Comparison of ENCODE assay signal across 7 cellular contexts in the genomic region with DNA sequence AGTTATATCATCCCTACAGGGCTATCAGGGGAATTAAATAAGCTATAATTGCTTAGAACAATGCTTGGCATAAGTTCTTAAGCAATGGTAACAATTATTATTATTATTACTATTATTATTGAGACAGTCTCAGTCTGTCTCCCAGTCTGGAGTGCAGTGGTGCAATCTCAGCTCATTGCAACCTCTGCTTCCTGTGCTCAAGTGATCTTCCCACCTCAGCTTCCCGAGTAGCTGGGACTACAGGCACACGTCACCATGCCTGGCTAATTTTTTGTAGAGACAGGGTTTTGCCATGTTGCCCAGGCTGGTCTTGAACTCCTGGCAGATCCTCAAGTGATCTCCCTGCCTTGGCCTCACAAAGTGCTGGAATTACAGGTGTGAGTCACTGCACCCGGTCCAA.
DNase-seq lines count a peak whose midpoint lies in the region; ATAC-seq and TF ChIP-seq lines count a peak whose summit lies in the region.
"Not testable (repeated sequence)": the region's sequence is repeated elsewhere in the genome, so short reads cannot be mapped to it uniquely, and the experiment has no call there.

No MANE protein-coding gene starts in this region.

- POLR2A ChIA-PET in Panc1 (lab: Charles Lee), result not testable (repeated sequence)

- TF ChIP-seq EP300 in esophagus muscularis mucosa (IDR thresholded peaks at IDR 0.05), result not testable (repeated sequence)

- not testable (repeated sequence) for TF ChIP-seq CTCF in Panc1 (IDR thresholded peaks at IDR 0.05); brain microvascular endothelial cell (IDR thresholded peaks at IDR 0.05; ENCODE audit: low read depth, low read length, missing control alignments); esophagus muscularis mucosa (IDR thresholded peaks at IDR 0.05); vagina (IDR thresholded peaks at IDR 0.05)

- not testable (repeated sequence) for H3K9me3 ChIP-seq in Panc1 (ENCODE audit: control insufficient read depth, insufficient read depth, low read depth, low read length); esophagus muscularis mucosa; vagina

- H3K27ac ChIP-seq in Panc1 (ENCODE audit: low read length) (peak overlapping the region; percentile 85), brain microvascular endothelial cell (peak overlapping the region; percentile 99), esophagus muscularis mucosa (replicated peaks in 1 of 4) (peak overlapping the region in 3 of 4 donors; percentile 84 to 89 (median 87)), vagina (peak overlapping the region; percentile 76)

- BruUV-seq in Panc1 (replicated peaks; lab: Mats Ljungman, UMichigan), result not testable (repeated sequence)

- ATAC-seq in Panc1, result not testable (repeated sequence)

- intact Hi-C loops in Panc1 (cut with micrococcal nuclease; ENCODE audit: unreplicated experiment); esophagus muscularis mucosa (cut with DNase I); vagina (cut with DNase I): not testable (repeated sequence)
- intact Hi-C loops in posterior vena cava (cut with DNase I), result loop anchor here in 1 of 2 donors (2.0 kb wide), 1 partner anchor 44 kb away; no protein-coding TSS in a partner anchor

- CTCF ChIA-PET in Panc1 (lab: Charles Lee), result not testable (repeated sequence)

- H3K36me3 ChIP-seq in Panc1 (ENCODE audit: control insufficient read depth, insufficient read depth, low read length); brain microvascular endothelial cell (replicated peaks); esophagus muscularis mucosa; vagina: not testable (repeated sequence)

- not testable (repeated sequence) for DNase-seq in Panc1 (ENCODE audit: low read depth, low spot score); brain microvascular endothelial cell; esophagus muscularis mucosa (ENCODE audit: extremely low spot score); vagina (ENCODE audit: extremely low spot score in 2 of 2)
- DNase-seq in iris pigment epithelial cell (ENCODE audit: low read depth) (peak; percentile 63), mesenteric fat pad (ENCODE audit: low spot score) (peak; percentile 22), posterior vena cava (ENCODE audit: low spot score) (peak; percentile 44)

- in situ Hi-C loops in Panc1 (cut with HindIII; ENCODE audit: low pct_unique_long_range_greater_than_20kb, low sequenced_read_pairs); brain microvascular endothelial cell (cut with HindIII; ENCODE audit: low pct_ligation_motif_present, low sequenced_read_pairs): not testable (repeated sequence)

- TF ChIP-seq POLR2A in esophagus muscularis mucosa (IDR thresholded peaks at IDR 0.05; ENCODE audit: low read depth); vagina (IDR thresholded peaks at IDR 0.05): not testable (repeated sequence)

- H3K4me3 ChIP-seq in Panc1 (ENCODE audit: low read depth in 2 of 2, low read length in 2 of 2); brain microvascular endothelial cell (ENCODE audit: low read depth, low read length); esophagus muscularis mucosa; vagina: not testable (repeated sequence)

- H3K4me1 ChIP-seq in Panc1 (ENCODE audit: control insufficient read depth, insufficient read depth, low read length) (peaks cover 33% of the 10 kb centered on the region), esophagus muscularis mucosa (peaks cover 20 to 39% (median 37%) of the 10 kb centered on the region in 4 donors), vagina (peaks cover 25% of the 10 kb centered on the region)

- 81% methylated on average over 3 of the region's 3 CpGs for WGBS in esophagus muscularis mucosa

- not testable (repeated sequence) for H3K27me3 ChIP-seq in Panc1 (ENCODE audit: control insufficient read depth, insufficient read depth, low read length); brain microvascular endothelial cell (replicated peaks); esophagus muscularis mucosa; vagina
